In genomic region chr20:62663484-62664315, GRCh38 we compare ENCODE assay signal across 23 cellular contexts. TPM values are rescaled to one million over a fixed set of nuclear protein-coding genes. Genes with fewer than 3 reads are reported as not detected.
"Had no signal": no experiment of that assay in that cellular context is flagged by ENCODE, and none has a peak within 500 bp of the region (broad histone marks: within the 10 kb centered on the region; RNA-seq: fewer than 3 reads in every experiment).

No MANE protein-coding gene starts in this region.

- DNase-seq: activated CD4-positive, alpha-beta T cell treated with anti-CD3 and anti-CD28 coated beads for 1 hour; activated effector memory CD4-positive, alpha-beta T cell treated with Interleukin-2 at 50 U/mL for 16 hours; activated naive CD4-positive, alpha-beta T cell treated with anti-CD3 and anti-CD28 coated beads for 36 hours; activated naive CD8-positive, alpha-beta T cell treated with anti-CD3 and anti-CD28 coated beads, Interleukin-2, amount 50 U/mL, for 24 hours; activated T-cell treated with anti-CD3 and anti-CD28 coated beads, Interleukin-2, amount 50 U/mL, for 48 hours; cortex of kidney; islet precursor cell; left cardiac atrium; nephron progenitor cell; occipital lobe; sigmoid colon; stimulated activated CD4-positive, alpha-beta T cell treated with anti-CD3 and anti-CD28 coated beads, Interleukin-15, amount 100 ng/mL, for 24 hours; stimulated activated naive B cell treated with anti-CD40 and anti-IgM and Interleukin-4, amounts not matched to agents 10 μg/mL and 1 μg/mL and 100 μg/mL, for 72 hours; testis; trophoblast cell; uterus; WERI-Rb-1 had no signal

- H3K9me3 Mint-ChIP-seq: activated naive CD4-positive, alpha-beta T cell treated with anti-CD3 and anti-CD28 coated beads for 36 hours; activated naive CD8-positive, alpha-beta T cell treated with anti-CD3 and anti-CD28 coated beads, Interleukin-2, amount 50 U/mL, for 24 hours; nephron progenitor cell; stimulated activated naive B cell treated with anti-CD40 and anti-IgM and Interleukin-4, amounts not matched to agents 10 μg/mL and 1 μg/mL and 100 μg/mL, for 72 hours had no signal

- H3K27ac Mint-ChIP-seq: activated naive CD4-positive, alpha-beta T cell treated with anti-CD3 and anti-CD28 coated beads for 36 hours; activated naive CD8-positive, alpha-beta T cell treated with anti-CD3 and anti-CD28 coated beads, Interleukin-2, amount 50 U/mL, for 24 hours; nephron progenitor cell had no signal

- ATAC-seq: activated naive CD8-positive, alpha-beta T cell treated with anti-CD3 and anti-CD28 coated beads, Interleukin-2, amount 50 U/mL, for 24 hours; heart left ventricle; left cardiac atrium; stimulated activated naive B cell treated with anti-CD40 and anti-IgM and Interleukin-4, amounts not matched to agents 10 μg/mL and 1 μg/mL and 100 μg/mL, for 72 hours had no signal

- H3K4me1 Mint-ChIP-seq: activated naive CD8-positive, alpha-beta T cell treated with anti-CD3 and anti-CD28 coated beads, Interleukin-2, amount 50 U/mL, for 24 hours had no signal

- H3K27me3 Mint-ChIP-seq: activated naive CD8-positive, alpha-beta T cell treated with anti-CD3 and anti-CD28 coated beads, Interleukin-2, amount 50 U/mL, for 24 hours; stimulated activated naive B cell treated with anti-CD40 and anti-IgM and Interleukin-4, amounts not matched to agents 10 μg/mL and 1 μg/mL and 100 μg/mL, for 72 hours had no signal

- H3K4me3 Mint-ChIP-seq: activated naive CD4-positive, alpha-beta T cell treated with anti-CD3 and anti-CD28 coated beads for 36 hours; activated naive CD8-positive, alpha-beta T cell treated with anti-CD3 and anti-CD28 coated beads, Interleukin-2, amount 50 U/mL, for 24 hours; nephron progenitor cell; stimulated activated naive B cell treated with anti-CD40 and anti-IgM and Interleukin-4, amounts not matched to agents 10 μg/mL and 1 μg/mL and 100 μg/mL, for 72 hours had no signal

RNA-seq across cellular contexts. Expression of gene NTSR1, which starts 44.9 kb away (rescaled TPM):
- total RNA-seq: activated naive CD4-positive, alpha-beta T cell treated with anti-CD3 and anti-CD28 coated beads for 36 hours; epithelial cell of proximal tubule; left cardiac atrium; myocyte; renal cortical epithelial cell; uterus had no signal
- polyA plus RNA-seq: cardiac muscle cell, smooth muscle cell had no signal
